17 cellular contexts compared by ENCODE assay signal in the genomic region with DNA sequence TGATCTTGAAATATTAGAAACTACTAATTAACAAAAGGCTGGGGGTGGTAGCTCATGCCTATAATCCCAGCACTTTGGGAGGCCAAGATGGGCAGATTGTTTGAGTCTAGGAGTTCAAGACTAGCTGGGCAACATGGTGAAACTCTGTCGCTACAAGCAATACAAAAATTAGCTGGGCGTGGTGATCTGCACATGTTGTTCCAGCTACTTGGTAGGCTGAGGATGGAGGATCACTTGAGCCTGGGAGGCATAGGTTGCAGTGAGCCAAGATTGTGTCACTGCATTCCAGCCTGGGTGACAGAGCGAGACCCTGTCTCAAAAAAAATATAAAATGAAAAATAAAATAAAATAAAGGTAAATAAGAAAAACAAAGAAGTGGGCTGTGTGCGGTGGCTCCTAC.
"Had no signal": no experiment of that assay in that cellular context is flagged by ENCODE, and none has a peak within 500 bp of the region (broad histone marks: within the 10 kb centered on the region; RNA-seq: fewer than 3 reads in every experiment).

No MANE protein-coding gene starts in this region.

- H2AFZ ChIP-seq: parathyroid adenoma had no signal

- H3K4me1 ChIP-seq: left ventricle myocardium inferior, lower lobe of right lung, parathyroid adenoma, prostate gland, right lobe of liver, tibial nerve had no signal

- H3K9ac ChIP-seq: parathyroid adenoma had no signal

- H3K4me1 Mint-ChIP-seq: mesothelial cell of epicardium, nephron had no signal

- H3K4me3 Mint-ChIP-seq: dendritic cell treated with granulocyte-macrophage colony-stimulating factor and Interleukin-4, amounts not matched to agents 40 ng/mL and 50 ng/mL, for 4 days; mesothelial cell of epicardium; nephron; stimulated activated memory B cell treated with anti-CD40 and anti-IgM and Interleukin-4, amounts not matched to agents 10 μg/mL and 1 μg/mL and 100 μg/mL, for 72 hours; stimulated activated naive CD8-positive, alpha-beta T cell treated with anti-CD3 and anti-CD28 coated beads, Interleukin-15, Interleukin-2, amounts not matched to agents 100 ng/mL and 50 ng/mL, for 24 hours had no signal

- H3K36me3 ChIP-seq: left ventricle myocardium inferior, lower lobe of right lung, prostate gland, right lobe of liver had no signal

- H3K9me3 ChIP-seq: esophagus squamous epithelium, left ventricle myocardium inferior, lower lobe of right lung, prostate gland, right lobe of liver, tibial nerve had no signal

- H3K27me3 ChIP-seq: esophagus squamous epithelium, right lobe of liver, tibial nerve had no signal

- H3K9me3 Mint-ChIP-seq: dendritic cell treated with granulocyte-macrophage colony-stimulating factor and Interleukin-4, amounts not matched to agents 40 ng/mL and 50 ng/mL, for 4 days; memory B cell; mesothelial cell of epicardium; nephron; stimulated activated memory B cell treated with anti-CD40 and anti-IgM and Interleukin-4, amounts not matched to agents 10 μg/mL and 1 μg/mL and 100 μg/mL, for 72 hours; stimulated activated naive CD8-positive, alpha-beta T cell treated with anti-CD3 and anti-CD28 coated beads, Interleukin-15, Interleukin-2, amounts not matched to agents 100 ng/mL and 50 ng/mL, for 24 hours had no signal

- H3K27ac ChIP-seq: esophagus squamous epithelium, left ventricle myocardium inferior, lower lobe of right lung, parathyroid adenoma, prostate gland, right lobe of liver, tibial nerve had no signal

- H3K79me2 ChIP-seq: parathyroid adenoma had no signal

- H3K27me3 Mint-ChIP-seq: dendritic cell treated with granulocyte-macrophage colony-stimulating factor and Interleukin-4, amounts not matched to agents 40 ng/mL and 50 ng/mL, for 4 days; stimulated activated memory B cell treated with anti-CD40 and anti-IgM and Interleukin-4, amounts not matched to agents 10 μg/mL and 1 μg/mL and 100 μg/mL, for 72 hours; stimulated activated naive CD8-positive, alpha-beta T cell treated with anti-CD3 and anti-CD28 coated beads, Interleukin-15, Interleukin-2, amounts not matched to agents 100 ng/mL and 50 ng/mL, for 24 hours had no signal

- ATAC-seq: left cardiac atrium; lower lobe of right lung; right lobe of liver; stimulated activated memory B cell treated with anti-CD40 and anti-IgM and Interleukin-4, amounts not matched to agents 10 μg/mL and 1 μg/mL and 100 μg/mL, for 72 hours had no signal

- H3K4me3 ChIP-seq: esophagus squamous epithelium, left ventricle myocardium inferior, lower lobe of right lung, prostate gland, right lobe of liver, tibial nerve had no signal

- H3K27ac Mint-ChIP-seq: memory B cell; mesothelial cell of epicardium; nephron; stimulated activated memory B cell treated with anti-CD40 and anti-IgM and Interleukin-4, amounts not matched to agents 10 μg/mL and 1 μg/mL and 100 μg/mL, for 72 hours had no signal

- DNase-seq: esophagus squamous epithelium; foreskin fibroblast; kidney; left cardiac atrium; left ventricle myocardium inferior; lower lobe of right lung; right lobe of liver; stimulated activated CD4-positive, alpha-beta T cell treated with anti-CD3 and anti-CD28 coated beads, Interleukin-4, amount 100 ng/mL, for 24 hours had no signal
